In the genomic region with DNA sequence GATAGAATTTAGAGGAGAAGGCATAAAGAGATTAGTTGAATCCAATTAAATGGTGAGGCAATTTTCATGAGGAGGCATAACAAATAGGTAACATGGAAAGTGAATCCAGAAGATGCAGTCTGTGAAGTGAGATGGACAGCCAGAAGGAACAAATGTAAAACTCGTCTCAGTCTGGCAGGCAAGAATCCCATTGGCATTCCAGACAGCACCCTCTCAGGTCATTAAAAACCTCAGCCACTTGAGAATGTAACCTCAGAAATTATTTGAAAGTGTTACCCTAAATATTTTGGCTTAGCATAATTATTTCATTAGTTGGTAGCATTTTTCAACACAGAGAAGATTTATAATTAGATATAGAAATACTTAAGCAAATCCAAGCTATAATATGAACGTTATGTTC, we compare ENCODE assay signal across 8 cellular contexts.
"Had no signal": no experiment of that assay in that cellular context is flagged by ENCODE, and none has a peak within 500 bp of the region (broad histone marks: within the 10 kb centered on the region; RNA-seq: fewer than 3 reads in every experiment).

No MANE protein-coding gene starts in this region.

- H3K27ac ChIP-seq: HL-60 had no signal

- ATAC-seq: HCT116, HepG2 had no signal

- H3K4me3 ChIP-seq: HAP-1 had no signal

- H3K9me3 ChIP-seq: HAP-1 had no signal

- H3K4me1 ChIP-seq: HAP-1 had no signal

- DNase-seq: GOT3, H7, HFFc6, KBM-7 had no signal

- H3K36me3 ChIP-seq: HAP-1 had no signal
